8 cellular contexts compared by ENCODE assay signal in genomic region chr1:53238197-53239155, GRCh38. TPM values are rescaled to one million over a fixed set of nuclear protein-coding genes. Genes with fewer than 3 reads are reported as not detected.
DNase-seq lines count a peak whose midpoint lies in the region; ATAC-seq and TF ChIP-seq lines count a peak whose summit lies in the region.

Gene MAGOH (minus strand): TSS chr1:53238518. CDS start chr1:53238448, 70 bp downstream.

- ATAC-seq in GM18499 (IDR thresholded peaks at IDR 0.05; ENCODE audit: insufficient read depth, unreplicated experiment) (peak; percentile 95), HG02943 (IDR thresholded peaks at IDR 0.05; ENCODE audit: low read depth, unreplicated experiment) (peak; percentile 94)

- H3K36me3 ChIP-seq in right atrium auricular region (peaks cover 21% of the 10 kb centered on the region), uterus (no peaks in the 10 kb centered on the region)

- intact Hi-C loops in T-helper 2 cell treated with Interferon-gamma antibody and Interleukin-4, amounts not matched to agents 100 ng/mL and 5 ng/mL, for 36 hours (cut with micrococcal nuclease) = loop anchor here (1.0 kb wide), 3 partner anchors 18 to 88 kb away; partner anchors contain the start of genes CPT2 and CZIB
- intact Hi-C loops in uterus (cut with DNase I; ENCODE audit: low total_unique reads) = no loop called here

- peak; percentile 55 to 81 for TF ChIP-seq POLR2A in uterus (IDR thresholded peaks at IDR 0.05)

- H3K4me1 ChIP-seq in right atrium auricular region = peaks cover 0 to 29% of the 10 kb centered on the region in 2 donors
- peaks cover 0 to 5% of the 10 kb centered on the region in 2 donors for H3K4me1 ChIP-seq in uterus

- DNase-seq in NCI-H187 treated with DMSO at 0.1 percent for 48 hours (lab: John Stamatoyannopoulos, UW) (peak; percentile 54), anterior cingulate cortex (lab: John Stamatoyannopoulos, UW) (peak; percentile 59 to 96 (median 90)), right atrium auricular region (ENCODE audit: low spot score) (peak; percentile 95), pulmonary artery endothelial cell (ENCODE audit: low read depth, low spot score) (peak; percentile 81), uterus (peak; percentile 92 to 94)

- H3K9me3 ChIP-seq in right atrium auricular region (no peaks in the 10 kb centered on the region), uterus (no peaks in the 10 kb centered on the region)

- H3K27ac ChIP-seq in right atrium auricular region (peak within 1 kb of the TSS; percentile 80 to 83), uterus (peak within 1 kb of the TSS; percentile 63 to 80)

- H3K27me3 ChIP-seq in right atrium auricular region = no peaks in the 10 kb centered on the region
- H3K27me3 ChIP-seq in uterus = no peaks in the 10 kb centered on the region

- H3K4me3 ChIP-seq in right atrium auricular region = peak within 1 kb of the TSS; percentile 88 to 99
- H3K4me3 ChIP-seq in uterus = peak within 1 kb of the TSS; percentile 97 to 100

- TF ChIP-seq CTCF in right atrium auricular region (IDR thresholded peaks at IDR 0.05) (no peak), uterus (IDR thresholded peaks at IDR 0.05) (peak in 1 of 4 experiments; percentile 42)

RNA-seq across cellular contexts. Expression of gene MAGOH, which starts in this region (rescaled TPM):
- total RNA-seq in T-helper 2 cell treated with Interferon-gamma antibody and Interleukin-4, amounts not matched to agents 100 ng/mL and 5 ng/mL, for 36 hours = 71.7 and 72.5 TPM in 2 replicates
- 10 to 100 TPM; 21.9 to 22.1 TPM for total RNA-seq in right atrium auricular region
- 56.3 and 78.5 TPM in 2 replicates for total RNA-seq in pulmonary artery endothelial cell
- 10 to 100 TPM; 31.6 to 60.9 (median 45.2) TPM for total RNA-seq in uterus

Comparison
In these comparisons a context has a peak if more than half of its experiments do, and no peak if none do; other contexts are left out.
1. Peak in every context shown above with its lines: DNase-seq, ATAC-seq, H3K4me3 ChIP-seq and H3K27ac ChIP-seq.